In genomic region chr6:49325901-49326300, GRCh38 we compare ENCODE assay signal across 25 cellular contexts.
A peak's percentile ranks its signal among the peaks of the same experiment; 100 is the strongest.
DNase-seq lines count a peak whose midpoint lies in the region; ATAC-seq, FAIRE-seq and TF ChIP-seq lines count a peak whose summit lies in the region.
"Had no signal": no experiment of that assay in that cellular context is flagged by ENCODE, and none has a peak within 500 bp of the region (broad histone marks: within the 10 kb centered on the region; RNA-seq: fewer than 3 reads in every experiment).

No MANE protein-coding gene starts in this region.

- TF ChIP-seq EP300 in H1 (IDR thresholded peaks at IDR 0.05; ENCODE audit: borderline replicate concordance in 1 of 2, low read depth in 2 of 2, low read length in 2 of 2) = no peak

- no peak; the same call in none of the 2 replicates for ATAC-seq in PC-3
- ATAC-seq in HG03439 (IDR thresholded peaks at IDR 0.05; ENCODE audit: unreplicated experiment) = no peak
- ATAC-seq: gastrocnemius medialis, left ventricle myocardium superior had no signal

- intact Hi-C loops in PC-3 (cut with micrococcal nuclease) = loop anchor here (1.0 to 5.0 kb wide), 4 partner anchors 25 to 499 kb away; no protein-coding TSS in a partner anchor

- H2BK15ac ChIP-seq in H1 (ENCODE audit: low read length) = no peak overlapping the region

- H3K23ac ChIP-seq in H1 (ENCODE audit: insufficient read length) = no peak overlapping the region

- H3K27ac ChIP-seq in PC-3 (ENCODE audit: low read length) (peak overlapping the region; percentile 67), H1 (ENCODE audit: low read depth, low read length) (no peak overlapping the region), osteoblast (ENCODE audit: low read depth, low read length) (peak overlapping the region; percentile 39)
- H3K27ac ChIP-seq: colonic mucosa, neutrophil, right lobe of liver, thyroid gland had no signal

- TF ChIP-seq POLR2A in H1 (IDR thresholded peaks at IDR 0.05; ENCODE audit: control extremely low read depth in 1 of 2, low read depth in 2 of 2, low read length in 2 of 2) = no peak

- H2BK120ac ChIP-seq in H1 (replicated peaks; ENCODE audit: low read depth, low read length) = no peak overlapping the region

- H4K20me1 ChIP-seq in PC-3 (ENCODE audit: low read length) (no peaks in the 10 kb centered on the region), H1 (replicated peaks in 1 of 2; ENCODE audit: control insufficient read depth in 1 of 2, insufficient read depth in 2 of 2, low read length in 2 of 2) (no peaks in the 10 kb centered on the region), osteoblast (ENCODE audit: insufficient read depth, low read length) (no peaks in the 10 kb centered on the region)

- H3K79me1 ChIP-seq in H1 (ENCODE audit: low read depth, low read length) = no peaks in the 10 kb centered on the region

- H2AK5ac ChIP-seq in H1 (ENCODE audit: low read depth, low read length) = no peak overlapping the region

- no peak overlapping the region for H4K5ac ChIP-seq in H1 (ENCODE audit: insufficient read length, low read depth, low read length)

- H3K4me3 ChIP-seq in PC-3 (ENCODE audit: low read length) = no peak overlapping the region
- no peak overlapping the region for H3K4me3 ChIP-seq in H1 (ENCODE audit: extremely low read depth in 1 of 4, insufficient read depth in 2 of 4, low read depth in 3 of 4, low read length in 4 of 4)
- no peak overlapping the region for H3K4me3 ChIP-seq in osteoblast (ENCODE audit: insufficient read depth, low read length)
- H3K4me3 ChIP-seq: colonic mucosa, gastrocnemius medialis, right lobe of liver, thyroid gland had no signal

- H2AFZ ChIP-seq in PC-3 (ENCODE audit: low read length) (0 out of 2 replicates have a peak overlapping the region, but pooled peaks have one; percentile 10), H1 (ENCODE audit: low read length) (0 out of 2 replicates have a peak overlapping the region, but pooled peaks have one; percentile 19), osteoblast (ENCODE audit: low read length) (peak overlapping the region; percentile 23)

- CTCF ChIA-PET in PC-3 (lab: Charles Lee) (no interaction called here), H1 (lab: Charles Lee; ENCODE audit: partially characterized antibody) (no interaction called here)

- WGBS in H1 (ENCODE audit: extremely low coverage in 1 of 2, insufficient coverage in 1 of 2, insufficient read length in 1 of 2, insufficient replicate concordance in 2 of 2, low coverage in 1 of 2, low lambda C conversion rate in 2 of 2, missing lambda C conversion rate in 1 of 2), 2 experiments = 88% methylated on average over 1 of the region's 1 CpG; no CpG with 5 or more reads in 1 of the 2 experiments

- no peaks in the 10 kb centered on the region for H3K9me3 ChIP-seq in PC-3 (ENCODE audit: low read length)
- H3K9me3 ChIP-seq in H1 (ENCODE audit: insufficient read depth in 2 of 2, low read depth in 1 of 2, low read length in 1 of 2) = no peaks in the 10 kb centered on the region
- H3K9me3 ChIP-seq in osteoblast (ENCODE audit: low read depth, low read length) = no peaks in the 10 kb centered on the region
- H3K9me3 ChIP-seq: Caco-2, colonic mucosa, gastrocnemius medialis, neutrophil, right lobe of liver, thyroid gland had no signal

- no peak overlapping the region for H2BK20ac ChIP-seq in H1 (ENCODE audit: low read length)

- TF ChIP-seq RAD21 in H1 (IDR thresholded peaks at IDR 0.05 in 1 of 2, conservative IDR thresholded peaks at IDR 0.05 in 1 of 2; ENCODE audit: low read depth in 2 of 2, low read length in 2 of 2) = no peak

- no peak overlapping the region for H2BK5ac ChIP-seq in H1 (ENCODE audit: low read depth, low read length)

- no peak overlapping the region for H4K8ac ChIP-seq in H1 (ENCODE audit: extremely low read depth, insufficient read depth, low read length)

- H3K4me1 ChIP-seq in PC-3 (ENCODE audit: insufficient read depth, low read length) (peaks cover 23% of the 10 kb centered on the region), H1 (replicated peaks in 1 of 4; ENCODE audit: control insufficient read depth in 3 of 4, insufficient read depth in 4 of 4, low read length in 3 of 4) (no peaks in the 10 kb centered on the region), osteoblast (ENCODE audit: insufficient read depth, low read length) (peaks cover 25% of the 10 kb centered on the region)
- H3K4me1 ChIP-seq: Caco-2, colonic mucosa, gastrocnemius medialis, right lobe of liver, thyroid gland had no signal

- H3K36me3 ChIP-seq in PC-3 (ENCODE audit: low read depth, low read length) (no peaks in the 10 kb centered on the region), H1 (ENCODE audit: control insufficient read depth in 2 of 4, insufficient read depth in 4 of 4, low read length in 3 of 4) (no peaks in the 10 kb centered on the region; a peak in 1 of 8 replicates), osteoblast (ENCODE audit: insufficient read depth, low read length) (no peaks in the 10 kb centered on the region)
- H3K36me3 ChIP-seq: colonic mucosa, gastrocnemius medialis, neutrophil, right lobe of liver, thyroid gland had no signal

- no peak for FAIRE-seq in H1 (lab: Jason Lieb, UNC)
- FAIRE-seq: GM18507 had no signal

- H2BK12ac ChIP-seq in H1 (ENCODE audit: low read depth, low read length) = no peak overlapping the region

- DNase-seq in ELR (ENCODE audit: low read depth) (peak; percentile 27), PC-3 (no peak), H1 (ENCODE audit: low read depth in 1 of 2, low spot score in 2 of 2) (no peak), osteoblast (ENCODE audit: insufficient read length, low spot score, missing footprints) (no peak), SHP77 (lab: John Stamatoyannopoulos, UW) (no peak), NOMO-1 treated with DMSO at 0.1 percent for 48 hours (lab: John Stamatoyannopoulos, UW; ENCODE audit: unreplicated experiment) (no peak)
- DNase-seq in activated CD8-positive, alpha-beta memory T cell treated with anti-CD3 and anti-CD28 coated beads, Interleukin-2, amount 50 U/mL, for 48 hours = no peak
- DNase-seq: activated CD4-positive, alpha-beta T cell treated with anti-CD3 and anti-CD28 coated beads for 48 hours; activated effector memory CD4-positive, alpha-beta T cell treated with anti-CD3 and anti-CD28 coated beads, Interleukin-2, amount 50 U/mL, for 16 hours; amygdala; Caco-2; colonic mucosa; endodermal cell; gastrocnemius medialis; left ventricle myocardium superior; NCI-H1092 treated with DMSO at 0.1 percent for 48 hours; NCI-H2107; NCI-H524 treated with DMSO at 0.1 percent for 48 hours; right lobe of liver; stimulated activated naive CD4-positive, alpha-beta T cell; T-helper 1 cell; thyroid gland had no signal

- no peaks in the 10 kb centered on the region for H3K27me3 ChIP-seq in PC-3 (ENCODE audit: low read length)
- no peaks in the 10 kb centered on the region for H3K27me3 ChIP-seq in H1 (replicated peaks in 1 of 4; ENCODE audit: control insufficient read depth in 3 of 4, extremely low read depth in 1 of 4, insufficient read depth in 3 of 4, low read length in 3 of 4)
- no peaks in the 10 kb centered on the region for H3K27me3 ChIP-seq in osteoblast (ENCODE audit: insufficient read depth, low read length)
- H3K27me3 ChIP-seq: colonic mucosa, gastrocnemius medialis, neutrophil, right lobe of liver, thyroid gland had no signal

- no peak overlapping the region for H3K18ac ChIP-seq in H1 (ENCODE audit: extremely low read depth, low read length)

- peak overlapping the region; percentile 56 for H3K4me2 ChIP-seq in PC-3 (ENCODE audit: low read length)
- H3K4me2 ChIP-seq in H1 (ENCODE audit: insufficient read depth in 1 of 2, low read depth in 2 of 2, low read length in 2 of 2) = no peak overlapping the region
- peak overlapping the region; percentile 77 for H3K4me2 ChIP-seq in osteoblast (ENCODE audit: insufficient read depth, low read length)

- H3K4ac ChIP-seq in H1 (replicated peaks; ENCODE audit: insufficient read length, low read depth, low read length) = no peak overlapping the region

- H3K14ac ChIP-seq in H1 (ENCODE audit: insufficient read length) = no peak overlapping the region

- POLR2A ChIA-PET in PC-3 (lab: Charles Lee; ENCODE audit: unreplicated experiment) (no interaction called here), H1 (lab: Charles Lee; ENCODE audit: partially characterized antibody) (no interaction called here)

- no peak for TF ChIP-seq CTCF in PC-3 (conservative IDR thresholded peaks at IDR 0.05; ENCODE audit: low read depth, low read length)
- no peak for TF ChIP-seq CTCF in H1 (IDR thresholded peaks at IDR 0.05; ENCODE audit: control extremely low read depth in 1 of 3, insufficient read depth in 1 of 3, low read depth in 1 of 3, low read length in 3 of 3)
- TF ChIP-seq CTCF in osteoblast (IDR thresholded peaks at IDR 0.05; ENCODE audit: extremely low read depth, low read depth, low read length) = no peak

- no peak overlapping the region for H3K56ac ChIP-seq in H1 (replicated peaks; ENCODE audit: insufficient read length, low read depth, low read length)

- no peaks in the 10 kb centered on the region for H3F3A ChIP-seq in PC-3 (ENCODE audit: low read length, unreplicated experiment)

- no peaks in the 10 kb centered on the region for H3K9me2 ChIP-seq in PC-3 (replicated peaks; ENCODE audit: low read length)

- H3K79me2 ChIP-seq in PC-3 (ENCODE audit: low read length) = no peaks in the 10 kb centered on the region
- no peaks in the 10 kb centered on the region for H3K79me2 ChIP-seq in H1 (ENCODE audit: control insufficient read depth in 1 of 2, insufficient read depth in 2 of 2, low read length in 2 of 2)
- H3K79me2 ChIP-seq in osteoblast (ENCODE audit: insufficient read depth, low read length) = no peaks in the 10 kb centered on the region

- no peak overlapping the region for H4K91ac ChIP-seq in H1 (replicated peaks; ENCODE audit: insufficient read length, low read length)

- TSS peak; percentile 92 for BruUV-seq in PC-3 (replicated peaks; lab: Mats Ljungman, UMichigan)

- H3K9ac ChIP-seq in PC-3 (ENCODE audit: low read length) = no peak overlapping the region
- H3K9ac ChIP-seq in H1 (replicated peaks in 1 of 4; ENCODE audit: extremely low read depth in 1 of 4, low read depth in 3 of 4, low read length in 3 of 4) = no peak overlapping the region

- no peaks in the 10 kb centered on the region for H3K23me2 ChIP-seq in H1 (ENCODE audit: low read depth, low read length)

TF ChIP-seq in H1, 55 proteins besides CTCF, POLR2A, EP300 and RAD21 (continues in another document):
- TF ChIP-seq SIN3A (conservative IDR thresholded peaks at IDR 0.05 in 1 of 2, IDR thresholded peaks at IDR 0.05 in 1 of 2; ENCODE audit: low read depth in 1 of 2, low read length in 2 of 2) = no peak
- TF ChIP-seq MAX (IDR thresholded peaks at IDR 0.05) = no peak
- TF ChIP-seq CBX8 (IDR thresholded peaks at IDR 0.05; ENCODE audit: borderline replicate concordance, low read depth, low read length) = no peak
- no peak for TF ChIP-seq CHD2 (IDR thresholded peaks at IDR 0.05; ENCODE audit: low read length)
- TF ChIP-seq BRCA1 (IDR thresholded peaks at IDR 0.05; ENCODE audit: low read depth, low read length) = no peak
- TF ChIP-seq TAF1 (IDR thresholded peaks at IDR 0.05; ENCODE audit: low read depth, low read length) = no peak
- no peak for TF ChIP-seq CBX5 (IDR thresholded peaks at IDR 0.05; ENCODE audit: low read depth, low read length)

Comparison
In these comparisons a context has a peak if more than half of its experiments do, and no peak if none do; other contexts are left out.
1. H3K4me2 ChIP-seq: peak in PC-3 (single experiment) and osteoblast (single experiment); none in H1 (0 of 2).
2. Peak in every context shown above with its lines, with median percentiles within 50 percentile points of each other: H2AFZ ChIP-seq.